Comparison of ENCODE assay signal across 10 cellular contexts in the genomic region with DNA sequence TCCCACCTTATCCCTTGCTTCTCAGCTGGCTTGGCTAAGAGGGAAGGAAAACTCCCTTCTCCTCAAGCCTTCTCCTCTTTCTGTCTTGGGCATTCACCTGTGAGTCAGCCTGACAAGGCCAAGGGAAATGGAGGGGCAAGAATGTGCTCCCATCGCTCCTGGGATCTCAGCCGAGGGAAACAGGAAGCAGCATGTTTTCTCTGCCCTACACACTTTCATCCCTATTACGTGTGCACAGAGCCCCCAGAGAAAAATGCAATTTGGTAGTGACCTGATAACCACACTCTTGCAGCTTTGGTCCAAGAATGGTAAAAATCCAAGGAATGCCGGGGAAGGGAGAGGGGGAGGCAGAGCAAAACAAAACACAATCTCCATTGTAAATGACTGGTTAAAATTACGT. TPM values are rescaled to one million over a fixed set of nuclear protein-coding genes. Genes with fewer than 3 reads are reported as not detected.
DNase-seq lines count a peak whose midpoint lies in the region; ATAC-seq and TF ChIP-seq lines count a peak whose summit lies in the region.
"Had no signal": no experiment of that assay in that cellular context is flagged by ENCODE, and none has a peak within 500 bp of the region (broad histone marks: within the 10 kb centered on the region; RNA-seq: fewer than 3 reads in every experiment).

No MANE protein-coding gene starts in this region.

- POLR2A ChIA-PET in activated CD4-positive, alpha-beta memory T cell treated with anti-CD3 and anti-CD28 coated beads, Interleukin-2, amount 10 ng/mL, durations not matched to agents 7 days and 5 days (lab: Charles Lee) = no interaction called here

- H3K4me1 ChIP-seq in mucosa of descending colon (ENCODE audit: low read depth) = peaks cover 5% of the 10 kb centered on the region

- H3K36me3 ChIP-seq in MG63 = no peaks in the 10 kb centered on the region
- no peaks in the 10 kb centered on the region for H3K36me3 ChIP-seq in mucosa of descending colon (ENCODE audit: low read depth)

- no peaks in the 10 kb centered on the region for H3K36me3 Mint-ChIP-seq in endothelial cell (ENCODE audit: low read depth, unreplicated experiment)
- H3K36me3 Mint-ChIP-seq in activated CD4-positive, alpha-beta memory T cell treated with anti-CD3 and anti-CD28 coated beads, Interleukin-2, amount 10 ng/mL, durations not matched to agents 7 days and 5 days (ENCODE audit: low read depth) = no peaks in the 10 kb centered on the region

- no peak overlapping the region for H3K4me3 Mint-ChIP-seq in endothelial cell (ENCODE audit: unreplicated experiment)
- no peak overlapping the region for H3K4me3 Mint-ChIP-seq in activated CD4-positive, alpha-beta memory T cell treated with anti-CD3 and anti-CD28 coated beads, Interleukin-2, amount 10 ng/mL, durations not matched to agents 7 days and 5 days
- H3K4me3 Mint-ChIP-seq: activated CD4-positive, alpha-beta T cell treated with anti-CD3 and anti-CD28 coated beads, Interleukin-2, amount 10 ng/mL, durations not matched to agents 24 days and 14 days had no signal

- H3K9me3 ChIP-seq in MG63 (no peaks in the 10 kb centered on the region), mucosa of descending colon (no peaks in the 10 kb centered on the region)

- ATAC-seq in mucosa of descending colon (peak; percentile 54), GM18505 (IDR thresholded peaks at IDR 0.05; ENCODE audit: unreplicated experiment) (no peak), HG03439 (IDR thresholded peaks at IDR 0.05; ENCODE audit: unreplicated experiment) (no peak)

- CTCF ChIA-PET in activated CD4-positive, alpha-beta memory T cell treated with anti-CD3 and anti-CD28 coated beads, Interleukin-2, amount 10 ng/mL, durations not matched to agents 7 days and 5 days (lab: Charles Lee) = no interaction called here

- no peaks in the 10 kb centered on the region for H3K27me3 ChIP-seq in MG63

- H3K27ac Mint-ChIP-seq in endothelial cell (ENCODE audit: unreplicated experiment) = peak overlapping the region; percentile 49
- H3K27ac Mint-ChIP-seq in activated CD4-positive, alpha-beta memory T cell treated with anti-CD3 and anti-CD28 coated beads, Interleukin-2, amount 10 ng/mL, durations not matched to agents 7 days and 5 days = no peak overlapping the region
- H3K27ac Mint-ChIP-seq: activated CD4-positive, alpha-beta T cell treated with anti-CD3 and anti-CD28 coated beads, Interleukin-2, amount 10 ng/mL, durations not matched to agents 24 days and 14 days had no signal

- TF ChIP-seq CTCF in endothelial cell (IDR thresholded peaks at IDR 0.05; ENCODE audit: unreplicated experiment) (no peak), mucosa of descending colon (IDR thresholded peaks at IDR 0.05) (no peak)

- intact Hi-C loops in mucosa of descending colon (cut with DNase I, micrococcal nuclease) = no loop called here

- TF ChIP-seq POLR2A in GM18505 (IDR thresholded peaks at IDR 0.05; ENCODE audit: borderline replicate concordance, extremely low read depth, insufficient read depth, insufficient read length) = no peak

- no peaks in the 10 kb centered on the region for H3K27me3 Mint-ChIP-seq in endothelial cell (ENCODE audit: unreplicated experiment)
- H3K27me3 Mint-ChIP-seq in activated CD4-positive, alpha-beta memory T cell treated with anti-CD3 and anti-CD28 coated beads, Interleukin-2, amount 10 ng/mL, durations not matched to agents 7 days and 5 days = peaks cover 32% of the 10 kb centered on the region
- H3K27me3 Mint-ChIP-seq: naive B cell had no signal

- DNase-seq in AG20443 (ENCODE audit: low spot score) (peak; percentile 91), MG63 (peak; percentile 84), endothelial cell (ENCODE audit: low spot score) (peak; percentile 31), mucosa of descending colon (no peak), NCI-H2029 treated with DMSO at 0.1 percent for 48 hours (lab: John Stamatoyannopoulos, UW) (no peak)
- no peak for DNase-seq in activated CD4-positive, alpha-beta memory T cell treated with anti-CD3 and anti-CD28 coated beads, Interleukin-2, amount 10 ng/mL, durations not matched to agents 7 days and 5 days
- DNase-seq: activated CD4-positive, alpha-beta T cell treated with anti-CD3 and anti-CD28 coated beads, Interleukin-2, amount 10 ng/mL, durations not matched to agents 24 days and 14 days; naive B cell had no signal

- no peaks in the 10 kb centered on the region for H3K9me3 Mint-ChIP-seq in endothelial cell (ENCODE audit: unreplicated experiment)
- H3K9me3 Mint-ChIP-seq in activated CD4-positive, alpha-beta memory T cell treated with anti-CD3 and anti-CD28 coated beads, Interleukin-2, amount 10 ng/mL, durations not matched to agents 7 days and 5 days = no peaks in the 10 kb centered on the region

- peaks cover 22% of the 10 kb centered on the region for H3K4me1 Mint-ChIP-seq in endothelial cell (ENCODE audit: unreplicated experiment)
- peaks cover 2% of the 10 kb centered on the region for H3K4me1 Mint-ChIP-seq in activated CD4-positive, alpha-beta memory T cell treated with anti-CD3 and anti-CD28 coated beads, Interleukin-2, amount 10 ng/mL, durations not matched to agents 7 days and 5 days
- H3K4me1 Mint-ChIP-seq: activated CD4-positive, alpha-beta T cell treated with anti-CD3 and anti-CD28 coated beads, Interleukin-2, amount 10 ng/mL, durations not matched to agents 24 days and 14 days had no signal

- H3K4me3 ChIP-seq in MG63 = no peak overlapping the region
- H3K4me3 ChIP-seq in mucosa of descending colon = no peak overlapping the region

RNA-seq across cellular contexts. Expression of gene MTMR10, which starts 32.9 kb away (rescaled TPM):
- total RNA-seq in MG63 (2014; rRNA removed; shearing (Covaris generic); ENCODE audit: low replicate concordance) = 2.4 and 16.3 TPM in 2 replicates
- 15.1 TPM for total RNA-seq in endothelial cell (ENCODE audit: unreplicated experiment)
- total RNA-seq in mucosa of descending colon = 10 to 100 TPM; 34.4 to 42.0 (median 37.5) TPM
- 10 to 100 TPM; 21.8 to 23.3 TPM for total RNA-seq in activated CD4-positive, alpha-beta memory T cell treated with anti-CD3 and anti-CD28 coated beads, Interleukin-2, amount 10 ng/mL, durations not matched to agents 7 days and 5 days

Comparison
In these comparisons a context has a peak if more than half of its experiments do, and no peak if none do; other contexts are left out.
1. DNase-seq: peak in AG20443 (single experiment), MG63 (single experiment) and endothelial cell (single experiment); none in mucosa of descending colon (0 of 3), activated CD4-positive, alpha-beta memory T cell treated with anti-CD3 and anti-CD28 coated beads, Interleukin-2, amount 10 ng/mL, durations not matched to agents 7 days and 5 days (single experiment) and NCI-H2029 treated with DMSO at 0.1 percent for 48 hours (single experiment).